In genomic region chr3:174440350-174440716, GRCh38 we compare ENCODE assay signal across 8 cellular contexts.
DNase-seq lines count a peak whose midpoint lies in the region; ATAC-seq, FAIRE-seq and TF ChIP-seq lines count a peak whose summit lies in the region.

No MANE protein-coding gene starts in this region.

- TF ChIP-seq CTCF in astrocyte of the cerebellum (IDR thresholded peaks at IDR 0.05; ENCODE audit: low read depth, low read length, missing control alignments), result no peak

- H3K27ac ChIP-seq in temporal lobe (ENCODE audit: low read depth, low read length), result peak overlapping the region; percentile 46

- peak overlapping the region; percentile 65 for H3K4me3 ChIP-seq in astrocyte of the cerebellum (ENCODE audit: low read depth, low read length)

- DNase-seq in DMS153 treated with DMSO at 0.1 percent for 48 hours (lab: John Stamatoyannopoulos, UW; ENCODE audit: unreplicated experiment) (peak; percentile 46), DMS153 (lab: John Stamatoyannopoulos, UW) (no peak), NCI-H2081 treated with DMSO at 0.1 percent for 48 hours (lab: John Stamatoyannopoulos, UW) (peak; percentile 71), astrocyte of the cerebellum (ENCODE audit: low read depth) (peak; percentile 26)
- DNase-seq in activated effector memory CD4-positive, alpha-beta T cell treated with anti-CD3 and anti-CD28 coated beads, Interleukin-2, amount 50 U/mL, for 16 hours, result no peak

- peak; percentile 72 for FAIRE-seq in islet of Langerhans (lab: Jason Lieb, UNC)

- in situ Hi-C loops in astrocyte of the cerebellum (cut with HindIII; ENCODE audit: low sequenced_read_pairs), result no loop called here

- ATAC-seq in HG03196 (IDR thresholded peaks at IDR 0.05; ENCODE audit: unreplicated experiment), result no peak

Comparison
In these comparisons a context has a peak if more than half of its experiments do, and no peak if none do; other contexts are left out.
1. DNase-seq: peak in DMS153 treated with DMSO at 0.1 percent for 48 hours (single experiment), NCI-H2081 treated with DMSO at 0.1 percent for 48 hours (single experiment) and astrocyte of the cerebellum (single experiment); none in DMS153 (single experiment) and activated effector memory CD4-positive, alpha-beta T cell treated with anti-CD3 and anti-CD28 coated beads, Interleukin-2, amount 50 U/mL, for 16 hours (single experiment).